In genomic region chr5:141608557-141608956, GRCh38 we compare ENCODE assay signal across 16 cellular contexts. TPM values are rescaled to one million over a fixed set of nuclear protein-coding genes. Genes with fewer than 3 reads are reported as not detected.
A peak's percentile ranks its signal among the peaks of the same experiment; 100 is the strongest.
DNase-seq lines count a peak whose midpoint lies in the region; ATAC-seq and TF ChIP-seq lines count a peak whose summit lies in the region.
"Had no signal": no experiment of that assay in that cellular context is flagged by ENCODE, and none has a peak within 500 bp of the region (broad histone marks: within the 10 kb centered on the region; RNA-seq: fewer than 3 reads in every experiment).

No MANE protein-coding gene starts in this region.

- peak overlapping the region; percentile 83 for H3K27ac Mint-ChIP-seq in activated naive CD4-positive, alpha-beta T cell treated with anti-CD3 and anti-CD28 coated beads for 36 hours
- peak overlapping the region; percentile 97 for H3K27ac Mint-ChIP-seq in activated CD8-positive, alpha-beta T cell treated with anti-CD3 and anti-CD28 coated beads, Interleukin-2, amount 10 ng/mL, durations not matched to agents 7 days and 5 days
- H3K27ac Mint-ChIP-seq: mesothelial cell of epicardium had no signal

- no peak for TF ChIP-seq CTCF in left lung (IDR thresholded peaks at IDR 0.05)
- TF ChIP-seq CTCF in GM20000 (IDR thresholded peaks at IDR 0.05; ENCODE audit: extremely low read depth, missing control alignments) = no peak

- intact Hi-C loops in activated naive CD4-positive, alpha-beta T cell treated with anti-CD3 and anti-CD28 coated beads for 36 hours (cut with micrococcal nuclease) = loop anchor here (5.0 to 10.0 kb wide), 2 partner anchors 409 to 486 kb away; no protein-coding TSS in a partner anchor
- intact Hi-C loops in left lung (cut with DNase I) = no loop called here

- peaks cover 16% of the 10 kb centered on the region for H3K36me3 Mint-ChIP-seq in activated naive CD4-positive, alpha-beta T cell treated with anti-CD3 and anti-CD28 coated beads for 36 hours (ENCODE audit: low read depth)
- peaks cover 63% of the 10 kb centered on the region for H3K36me3 Mint-ChIP-seq in activated CD8-positive, alpha-beta T cell treated with anti-CD3 and anti-CD28 coated beads, Interleukin-2, amount 10 ng/mL, durations not matched to agents 7 days and 5 days (ENCODE audit: low read depth)
- H3K36me3 Mint-ChIP-seq: mesothelial cell of epicardium had no signal

- H3K4me1 ChIP-seq in left lung = peaks cover 9 to 100% of the 10 kb centered on the region in 2 donors
- peaks cover 15% of the 10 kb centered on the region for H3K4me1 ChIP-seq in thymus (ENCODE audit: control insufficient read depth, insufficient read depth, low read length)

- CTCF ChIA-PET in activated naive CD4-positive, alpha-beta T cell treated with anti-CD3 and anti-CD28 coated beads for 36 hours (lab: Charles Lee) = interaction anchor here (0.6 to 10.6 kb wide), 7 partner anchors 10 to 65 kb away, joined by 3 to 82 read pairs (median 5); partner anchors contain the start of gene DIAPH1
- CTCF ChIA-PET in activated CD8-positive, alpha-beta T cell treated with anti-CD3 and anti-CD28 coated beads, Interleukin-2, amount 10 ng/mL, durations not matched to agents 7 days and 5 days (lab: Charles Lee) = interaction anchor here (1.3 to 6.0 kb wide), 7 partner anchors 10 to 83 kb away, joined by 3 to 108 read pairs (median 30); partner anchors contain the start of genes DIAPH1, HDAC3 and RELL2

- no peaks in the 10 kb centered on the region for H3K27me3 Mint-ChIP-seq in activated naive CD4-positive, alpha-beta T cell treated with anti-CD3 and anti-CD28 coated beads for 36 hours (ENCODE audit: low read depth)
- H3K27me3 Mint-ChIP-seq in activated CD8-positive, alpha-beta T cell treated with anti-CD3 and anti-CD28 coated beads, Interleukin-2, amount 10 ng/mL, durations not matched to agents 7 days and 5 days (ENCODE audit: low read depth) = no peaks in the 10 kb centered on the region

- H3K36me3 ChIP-seq in left lung = peaks cover 0 to 8% of the 10 kb centered on the region in 2 donors
- no peaks in the 10 kb centered on the region for H3K36me3 ChIP-seq in thymus (ENCODE audit: control insufficient read depth, insufficient read depth)
- no peaks in the 10 kb centered on the region for H3K36me3 ChIP-seq in H7 (replicated peaks; ENCODE audit: control insufficient read depth, insufficient read depth, low read length)
- H3K36me3 ChIP-seq: sigmoid colon had no signal

- H3K27me3 ChIP-seq in left lung (no peaks in the 10 kb centered on the region), thymus (ENCODE audit: control insufficient read depth, insufficient read depth) (no peaks in the 10 kb centered on the region), H7 (ENCODE audit: control insufficient read depth, insufficient read depth, low read length) (no peaks in the 10 kb centered on the region)
- H3K27me3 ChIP-seq: heart right ventricle, sigmoid colon, SJSA1 had no signal

- H3K27ac ChIP-seq in left lung (peak overlapping the region; percentile 34 to 93), thymus (ENCODE audit: low read depth) (peak overlapping the region; percentile 46)
- H3K27ac ChIP-seq: sigmoid colon, SJSA1 had no signal

- no peaks in the 10 kb centered on the region for H3K9me3 Mint-ChIP-seq in activated naive CD4-positive, alpha-beta T cell treated with anti-CD3 and anti-CD28 coated beads for 36 hours
- no peaks in the 10 kb centered on the region for H3K9me3 Mint-ChIP-seq in activated CD8-positive, alpha-beta T cell treated with anti-CD3 and anti-CD28 coated beads, Interleukin-2, amount 10 ng/mL, durations not matched to agents 7 days and 5 days (ENCODE audit: insufficient read depth)
- H3K9me3 Mint-ChIP-seq: mesothelial cell of epicardium had no signal

- DNase-seq in activated naive CD4-positive, alpha-beta T cell treated with anti-CD3 and anti-CD28 coated beads for 36 hours = no peak
- no peak for DNase-seq in activated naive CD4-positive, alpha-beta T cell (lab: John Stamatoyannopoulos, UW)
- DNase-seq in activated CD8-positive, alpha-beta T cell treated with anti-CD3 and anti-CD28 coated beads, Interleukin-2, amount 10 ng/mL, durations not matched to agents 7 days and 5 days = no peak
- no peak for DNase-seq in left lung
- DNase-seq in GM20000 (ENCODE audit: low spot score) = no peak
- DNase-seq in H7 = no peak
- DNase-seq in activated CD4-positive, CD25-positive, alpha-beta regulatory T cell treated with anti-CD3 and anti-CD28 coated beads, Interleukin-2, amount 50 U/mL, for 72 hours = no peak
- DNase-seq: activated CD4-positive, alpha-beta T cell treated with anti-CD3 and anti-CD28 coated beads, Interleukin-2, amount 50 U/mL, for 4 hours; amygdala; heart right ventricle; NCI-H146; NCI-H748 treated with DMSO at 0.1 percent for 48 hours; sigmoid colon had no signal

- H3K9me3 ChIP-seq in left lung = no peaks in the 10 kb centered on the region
- no peaks in the 10 kb centered on the region for H3K9me3 ChIP-seq in thymus (ENCODE audit: control insufficient read depth)
- H3K9me3 ChIP-seq: heart right ventricle, sigmoid colon, SJSA1 had no signal

- WGBS in thymus = 18% methylated on average over 1 of the region's 1 CpG

- H3K4me1 Mint-ChIP-seq in activated naive CD4-positive, alpha-beta T cell treated with anti-CD3 and anti-CD28 coated beads for 36 hours (ENCODE audit: low read depth) = peaks cover 86% of the 10 kb centered on the region
- peaks cover 86% of the 10 kb centered on the region for H3K4me1 Mint-ChIP-seq in activated CD8-positive, alpha-beta T cell treated with anti-CD3 and anti-CD28 coated beads, Interleukin-2, amount 10 ng/mL, durations not matched to agents 7 days and 5 days (ENCODE audit: low read depth)

- POLR2A ChIA-PET in activated CD8-positive, alpha-beta T cell treated with anti-CD3 and anti-CD28 coated beads, Interleukin-2, amount 10 ng/mL, durations not matched to agents 7 days and 5 days (lab: Charles Lee) = interaction anchor here (0.6 to 3.5 kb wide), 3 partner anchors 9 to 288 kb away, joined by 3 to 28 read pairs (median 3); partner anchors contain the start of genes DIAPH1 and TAF7

- H3K4me3 ChIP-seq in left lung (no peak overlapping the region), thymus (ENCODE audit: low read length) (no peak overlapping the region), H7 (ENCODE audit: insufficient read depth, low read depth, low read length) (no peak overlapping the region)
- H3K4me3 ChIP-seq: heart right ventricle, sigmoid colon, SJSA1 had no signal

- H3K4me3 Mint-ChIP-seq in activated naive CD4-positive, alpha-beta T cell treated with anti-CD3 and anti-CD28 coated beads for 36 hours = no peak overlapping the region
- peak overlapping the region; percentile 45 for H3K4me3 Mint-ChIP-seq in activated CD8-positive, alpha-beta T cell treated with anti-CD3 and anti-CD28 coated beads, Interleukin-2, amount 10 ng/mL, durations not matched to agents 7 days and 5 days
- H3K4me3 Mint-ChIP-seq: mesothelial cell of epicardium had no signal

- ATAC-seq in activated CD8-positive, alpha-beta T cell treated with anti-CD3 and anti-CD28 coated beads, Interleukin-2, amount 10 ng/mL, durations not matched to agents 7 days and 5 days = no peak
- ATAC-seq in left lung = peak; percentile 63
- ATAC-seq: heart right ventricle had no signal

RNA-seq across cellular contexts. Expression of gene DIAPH1, which starts 10.2 kb away (rescaled TPM):
- total RNA-seq in activated naive CD4-positive, alpha-beta T cell treated with anti-CD3 and anti-CD28 coated beads for 36 hours = 100 to 1,000 TPM; 165 to 169 TPM
- total RNA-seq in activated CD8-positive, alpha-beta T cell treated with anti-CD3 and anti-CD28 coated beads, Interleukin-2, amount 10 ng/mL, durations not matched to agents 7 days and 5 days = 100 to 1,000 TPM; 281 to 286 TPM
- total RNA-seq in left lung = 100 to 1,000 TPM; 122 to 137 TPM
- 80.0 TPM for polyA plus RNA-seq in thymus
- 31.2 and 37.5 TPM in 2 replicates for total RNA-seq in H7 (2014; rRNA removed; shearing (Covaris generic))

RNA-seq across cellular contexts. Expression of gene HDAC3, which starts 28.1 kb away (rescaled TPM):
- total RNA-seq in activated naive CD4-positive, alpha-beta T cell treated with anti-CD3 and anti-CD28 coated beads for 36 hours = 10 to 100 TPM; 52.1 to 55.6 TPM
- total RNA-seq in activated CD8-positive, alpha-beta T cell treated with anti-CD3 and anti-CD28 coated beads, Interleukin-2, amount 10 ng/mL, durations not matched to agents 7 days and 5 days = 10 to 100 TPM; 88.1 to 91.8 TPM
- 10 to 100 TPM; 41.2 to 50.0 TPM for total RNA-seq in left lung
- polyA plus RNA-seq in thymus = 82.9 TPM
- total RNA-seq in H7 (2014; rRNA removed; shearing (Covaris generic)) = 81.3 and 82.7 TPM in 2 replicates

RNA-seq across cellular contexts. Expression of gene RELL2, which starts 28.2 kb away (rescaled TPM):
- total RNA-seq in activated naive CD4-positive, alpha-beta T cell treated with anti-CD3 and anti-CD28 coated beads for 36 hours = 10 to 100 TPM; 20.9 to 21.1 TPM
- total RNA-seq in activated CD8-positive, alpha-beta T cell treated with anti-CD3 and anti-CD28 coated beads, Interleukin-2, amount 10 ng/mL, durations not matched to agents 7 days and 5 days = 10 to 100 TPM; 36.9 to 37.1 TPM
- total RNA-seq in left lung = 1 to 10 TPM; 2.6 to 6.3 TPM
- 20.8 TPM for polyA plus RNA-seq in thymus
- total RNA-seq in H7 (2014; rRNA removed; shearing (Covaris generic)) = 7.4 and 8.9 TPM in 2 replicates

RNA-seq across cellular contexts. Expression of gene FCHSD1, which starts 42.7 kb away (rescaled TPM):
- 10 to 100 TPM; 28.9 to 29.6 TPM for total RNA-seq in activated naive CD4-positive, alpha-beta T cell treated with anti-CD3 and anti-CD28 coated beads for 36 hours
- 10 to 100 TPM; 46.9 to 47.8 TPM for total RNA-seq in activated CD8-positive, alpha-beta T cell treated with anti-CD3 and anti-CD28 coated beads, Interleukin-2, amount 10 ng/mL, durations not matched to agents 7 days and 5 days
- total RNA-seq in left lung = 10 to 100 TPM; 18.0 to 18.7 TPM
- 29.8 TPM for polyA plus RNA-seq in thymus
- 17.3 and 22.3 TPM in 2 replicates for total RNA-seq in H7 (2014; rRNA removed; shearing (Covaris generic))
